Comparison of ENCODE assay signal across 8 cellular contexts in genomic region chr6:129490551-129491245, GRCh38.
DNase-seq lines count a peak whose midpoint lies in the region; ATAC-seq and TF ChIP-seq lines count a peak whose summit lies in the region.

No MANE protein-coding gene starts in this region.

- intact Hi-C loops in left cardiac atrium (cut with DNase I), result no loop called here

- peaks cover 2% of the 10 kb centered on the region for H3K36me3 Mint-ChIP-seq in activated naive CD4-positive, alpha-beta T cell treated with anti-CD3 and anti-CD28 coated beads, Interleukin-2, amount 50 U/mL, for 24 hours
- no peaks in the 10 kb centered on the region for H3K36me3 Mint-ChIP-seq in glutamatergic neuron (ENCODE audit: unreplicated experiment)

- H3K4me1 Mint-ChIP-seq in activated naive CD4-positive, alpha-beta T cell treated with anti-CD3 and anti-CD28 coated beads, Interleukin-2, amount 50 U/mL, for 24 hours, result peaks cover 73% of the 10 kb centered on the region
- H3K4me1 Mint-ChIP-seq in glutamatergic neuron (ENCODE audit: low read depth, unreplicated experiment), result peaks cover 12% of the 10 kb centered on the region

- H3K4me3 Mint-ChIP-seq in activated naive CD4-positive, alpha-beta T cell treated with anti-CD3 and anti-CD28 coated beads, Interleukin-2, amount 50 U/mL, for 24 hours, result peak overlapping the region; percentile 84
- H3K4me3 Mint-ChIP-seq in glutamatergic neuron (ENCODE audit: unreplicated experiment), result no peak overlapping the region

- peak overlapping the region in 2 of 3 donors; percentile 5 to 68 for H3K9ac ChIP-seq in skeletal muscle tissue (ENCODE audit: low read depth in 1 of 3, low read length in 3 of 3)

- peak overlapping the region; percentile 85 for H3K27ac ChIP-seq in skeletal muscle tissue (ENCODE audit: low read depth, low read length)

- H3K27ac Mint-ChIP-seq in activated naive CD4-positive, alpha-beta T cell treated with anti-CD3 and anti-CD28 coated beads, Interleukin-2, amount 50 U/mL, for 24 hours, result peak overlapping the region; percentile 99
- H3K27ac Mint-ChIP-seq in glutamatergic neuron (ENCODE audit: unreplicated experiment), result no peak overlapping the region

- H3K9me3 ChIP-seq in skeletal muscle tissue (ENCODE audit: control insufficient read depth in 3 of 3, low read length in 3 of 3), result no peaks in the 10 kb centered on the region

- DNase-seq in stimulated activated CD4-positive, alpha-beta T cell treated with anti-CD3 and anti-CD28 coated beads, Interleukin-12 subunit alpha, Interleukin-12 subunit beta, amount 100 ng/mL, for 24 hours (ENCODE audit: low read depth in 2 of 2), result peak; percentile 37 to 42
- DNase-seq in stimulated activated CD4-positive, alpha-beta T cell treated with anti-CD3 and anti-CD28 coated beads, Interleukin-12 subunit alpha, Interleukin-12 subunit beta, amount 100 ng/mL, for 4 hours, result no peak
- DNase-seq in SIG-M5 (lab: John Stamatoyannopoulos, UW) (peak; percentile 33), left cardiac atrium (no peak), glutamatergic neuron (no peak)

- peak overlapping the region; percentile 9 to 54 (median 31) for H3K4me3 ChIP-seq in skeletal muscle tissue (ENCODE audit: low read length in 3 of 3)

- peaks cover 0 to 8% (median 2%) of the 10 kb centered on the region in 3 donors for H3K36me3 ChIP-seq in skeletal muscle tissue (ENCODE audit: control insufficient read depth in 3 of 3, insufficient read depth in 3 of 3, low read length in 3 of 3)

- no peaks in the 10 kb centered on the region for H3K27me3 Mint-ChIP-seq in activated naive CD4-positive, alpha-beta T cell treated with anti-CD3 and anti-CD28 coated beads, Interleukin-2, amount 50 U/mL, for 24 hours
- peaks cover under 1% of the 10 kb centered on the region for H3K27me3 Mint-ChIP-seq in glutamatergic neuron (ENCODE audit: unreplicated experiment)

- H3K9me3 Mint-ChIP-seq in activated naive CD4-positive, alpha-beta T cell treated with anti-CD3 and anti-CD28 coated beads, Interleukin-2, amount 50 U/mL, for 24 hours, result no peaks in the 10 kb centered on the region
- no peaks in the 10 kb centered on the region for H3K9me3 Mint-ChIP-seq in glutamatergic neuron (ENCODE audit: unreplicated experiment)

- peaks cover 3 to 9% (median 7%) of the 10 kb centered on the region in 3 donors for H3K4me1 ChIP-seq in skeletal muscle tissue (ENCODE audit: control insufficient read depth in 3 of 3, insufficient read depth in 3 of 3, low read length in 3 of 3)

- TF ChIP-seq CTCF in glutamatergic neuron (IDR thresholded peaks at IDR 0.05; ENCODE audit: partially characterized antibody, unreplicated experiment), result no peak

- no peaks in the 10 kb centered on the region for H3K27me3 ChIP-seq in skeletal muscle tissue (ENCODE audit: control insufficient read depth in 3 of 3, insufficient read depth in 3 of 3, low read length in 3 of 3)

- peak; percentile 89 for ATAC-seq in HG03108 (IDR thresholded peaks at IDR 0.05; ENCODE audit: unreplicated experiment)
- peak; percentile 74 to 86 for ATAC-seq in left cardiac atrium

Comparison
In these comparisons a context has a peak if more than half of its experiments do, and no peak if none do; other contexts are left out.
1. DNase-seq: peak in stimulated activated CD4-positive, alpha-beta T cell treated with anti-CD3 and anti-CD28 coated beads, Interleukin-12 subunit alpha, Interleukin-12 subunit beta, amount 100 ng/mL, for 24 hours (2 of 2) and SIG-M5 (single experiment); none in stimulated activated CD4-positive, alpha-beta T cell treated with anti-CD3 and anti-CD28 coated beads, Interleukin-12 subunit alpha, Interleukin-12 subunit beta, amount 100 ng/mL, for 4 hours (single experiment), left cardiac atrium (single experiment) and glutamatergic neuron (single experiment).